ENCODE assay signal across 1 cellular context in the genomic region with DNA sequence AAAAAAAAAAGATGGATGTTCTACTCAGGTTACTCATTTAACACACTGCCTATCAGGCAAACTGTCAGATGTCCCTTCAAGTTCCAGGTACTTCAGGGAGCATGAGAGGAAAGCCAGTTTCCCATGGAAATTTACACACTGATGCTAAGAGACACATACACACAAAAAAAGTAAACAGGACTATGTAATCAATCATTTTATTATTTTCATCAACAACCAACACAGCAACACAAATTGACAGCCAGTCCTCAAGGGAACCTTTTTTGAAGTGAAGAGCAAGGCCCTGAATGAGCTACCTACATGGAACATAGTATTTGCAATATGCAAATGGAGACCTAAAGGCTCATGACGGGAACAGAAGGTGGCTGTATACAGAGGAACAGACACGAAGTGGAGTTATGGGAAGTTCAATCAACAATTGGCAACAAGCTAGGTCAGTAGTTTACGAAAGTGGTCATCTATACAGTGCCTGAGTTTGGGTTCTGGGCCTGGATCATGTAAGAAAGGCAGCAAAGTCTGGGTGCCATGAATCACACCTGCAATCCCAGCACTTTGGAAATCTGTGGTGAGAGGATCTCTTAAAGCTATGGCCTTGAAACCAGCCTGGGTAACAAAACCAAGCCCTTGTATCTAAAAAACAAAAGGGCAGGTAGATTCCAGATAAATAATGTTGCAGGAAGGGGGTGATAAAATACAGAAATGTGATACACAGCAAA.
TF ChIP-seq lines count a peak whose summit lies in the region.

No MANE protein-coding gene starts in this region.

TF ChIP-seq in H1, 55 proteins besides CTCF, POLR2A, EP300 and RAD21:
- TF ChIP-seq YY1 (IDR thresholded peaks at IDR 0.05; ENCODE audit: low read depth, low read length) (no peak), POLR2AphosphoS5 (IDR thresholded peaks at IDR 0.05; ENCODE audit: low read depth, low read length) (peak; percentile 94), SIN3A (conservative IDR thresholded peaks at IDR 0.05 in 1 of 2, IDR thresholded peaks at IDR 0.05 in 1 of 2; ENCODE audit: low read depth in 1 of 2, low read length in 2 of 2) (peak in 1 of 2 experiments; percentile 12; a peak in 1 of 4 replicates), CREB1 (IDR thresholded peaks at IDR 0.05) (no peak), EGR1 (IDR thresholded peaks at IDR 0.05; ENCODE audit: borderline replicate concordance, low read depth, low read length) (no peak), JUND (IDR thresholded peaks at IDR 0.05; ENCODE audit: low read length) (no peak), ASH2L (IDR thresholded peaks at IDR 0.05; ENCODE audit: low read length) (peak; percentile 18), TCF12 (IDR thresholded peaks at IDR 0.05; ENCODE audit: low read depth, low read length) (no peak), BRCA1 (IDR thresholded peaks at IDR 0.05; ENCODE audit: low read depth, low read length) (no peak), CHD1 (IDR thresholded peaks at IDR 0.05; ENCODE audit: low read depth, low read length) (peak; percentile 17; the same call in 1 of the 2 replicates), SP4 (IDR thresholded peaks at IDR 0.05; ENCODE audit: low read length) (0 out of 2 replicates have a peak, but pooled peaks have one; percentile 24), TBP (IDR thresholded peaks at IDR 0.05; ENCODE audit: low read depth, low read length) (no peak)
- TF ChIP-seq, protein P1, sequence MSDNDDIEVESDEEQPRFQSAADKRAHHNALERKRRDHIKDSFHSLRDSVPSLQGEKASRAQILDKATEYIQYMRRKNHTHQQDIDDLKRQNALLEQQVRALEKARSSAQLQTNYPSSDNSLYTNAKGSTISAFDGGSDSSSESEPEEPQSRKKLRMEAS (IDR thresholded peaks at IDR 0.05) = no peak
- TF ChIP-seq, protein P2, sequence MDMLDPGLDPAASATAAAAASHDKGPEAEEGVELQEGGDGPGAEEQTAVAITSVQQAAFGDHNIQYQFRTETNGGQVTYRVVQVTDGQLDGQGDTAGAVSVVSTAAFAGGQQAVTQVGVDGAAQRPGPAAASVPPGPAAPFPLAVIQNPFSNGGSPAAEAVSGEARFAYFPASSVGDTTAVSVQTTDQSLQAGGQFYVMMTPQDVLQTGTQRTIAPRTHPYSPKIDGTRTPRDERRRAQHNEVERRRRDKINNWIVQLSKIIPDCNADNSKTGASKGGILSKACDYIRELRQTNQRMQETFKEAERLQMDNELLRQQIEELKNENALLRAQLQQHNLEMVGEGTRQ (IDR thresholded peaks at IDR 0.05; ENCODE audit: low read length) = 0 out of 2 replicates have a peak, but pooled peaks have one; percentile 2
- TF ChIP-seq, protein P3, sequence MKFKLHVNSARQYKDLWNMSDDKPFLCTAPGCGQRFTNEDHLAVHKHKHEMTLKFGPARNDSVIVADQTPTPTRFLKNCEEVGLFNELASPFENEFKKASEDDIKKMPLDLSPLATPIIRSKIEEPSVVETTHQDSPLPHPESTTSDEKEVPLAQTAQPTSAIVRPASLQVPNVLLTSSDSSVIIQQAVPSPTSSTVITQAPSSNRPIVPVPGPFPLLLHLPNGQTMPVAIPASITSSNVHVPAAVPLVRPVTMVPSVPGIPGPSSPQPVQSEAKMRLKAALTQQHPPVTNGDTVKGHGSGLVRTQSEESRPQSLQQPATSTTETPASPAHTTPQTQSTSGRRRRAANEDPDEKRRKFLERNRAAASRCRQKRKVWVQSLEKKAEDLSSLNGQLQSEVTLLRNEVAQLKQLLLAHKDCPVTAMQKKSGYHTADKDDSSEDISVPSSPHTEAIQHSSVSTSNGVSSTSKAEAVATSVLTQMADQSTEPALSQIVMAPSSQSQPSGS (IDR thresholded peaks at IDR 0.05; ENCODE audit: low read length) = 0 out of 2 replicates have a peak, but pooled peaks have one; percentile 5
